In genomic region chr3:55481067-55481917, GRCh38 we compare ENCODE assay signal across 10 cellular contexts. TPM values are rescaled to one million over a fixed set of nuclear protein-coding genes. Genes with fewer than 3 reads are reported as not detected.
DNase-seq lines count a peak whose midpoint lies in the region; ATAC-seq and TF ChIP-seq lines count a peak whose summit lies in the region.
"Had no signal": no experiment of that assay in that cellular context is flagged by ENCODE, and none has a peak within 500 bp of the region (broad histone marks: within the 10 kb centered on the region; RNA-seq: fewer than 3 reads in every experiment).

No MANE protein-coding gene starts in this region.

- H3K4me3 Mint-ChIP-seq in neural crest cell: peak overlapping the region; percentile 90
- peak overlapping the region in 1 of 2 donors; percentile 49 for H3K4me3 Mint-ChIP-seq in activated T-cell treated with anti-CD3 and anti-CD28 coated beads, Interleukin-2, amount 50 U/mL, for 72 hours
- H3K4me3 Mint-ChIP-seq: activated naive CD8-positive, alpha-beta T cell treated with anti-CD3 and anti-CD28 coated beads, Interleukin-2, amount 50 U/mL, for 24 hours had no signal

- peaks cover 60% of the 10 kb centered on the region for H3K4me1 Mint-ChIP-seq in neural crest cell
- H3K4me1 Mint-ChIP-seq in activated T-cell treated with anti-CD3 and anti-CD28 coated beads, Interleukin-2, amount 50 U/mL, for 72 hours (ENCODE audit: low read depth): peaks cover 9% of the 10 kb centered on the region

- DNase-seq in AG09309 (ENCODE audit: low read depth): peak; percentile 83
- peak; percentile 89 for DNase-seq in RPMI7951 (ENCODE audit: low read depth)
- DNase-seq in fibroblast of the aortic adventitia (ENCODE audit: low read depth): no peak
- peak; percentile 3 for DNase-seq in neural crest cell (ENCODE audit: low read depth, low spot score)
- no peak for DNase-seq in NCI-H345 treated with DMSO at 0.1 percent for 48 hours (lab: John Stamatoyannopoulos, UW; ENCODE audit: unreplicated experiment)
- DNase-seq in activated CD4-positive, alpha-beta T cell treated with anti-CD3 and anti-CD28 coated beads, Interleukin-2, amount 50 U/mL, for 4 hours: no peak
- DNase-seq in activated T-cell treated with anti-CD3 and anti-CD28 coated beads, Interleukin-2, amount 50 U/mL, for 72 hours: no peak
- DNase-seq: activated naive CD8-positive, alpha-beta T cell treated with anti-CD3 and anti-CD28 coated beads, Interleukin-2, amount 50 U/mL, for 24 hours; SHP77 had no signal

- H3K27me3 Mint-ChIP-seq in neural crest cell (ENCODE audit: low read depth): peaks cover 88% of the 10 kb centered on the region
- H3K27me3 Mint-ChIP-seq in activated T-cell treated with anti-CD3 and anti-CD28 coated beads, Interleukin-2, amount 50 U/mL, for 72 hours (ENCODE audit: low read depth): peaks cover 70% of the 10 kb centered on the region

- H3K9me3 Mint-ChIP-seq in neural crest cell: no peaks in the 10 kb centered on the region
- no peaks in the 10 kb centered on the region for H3K9me3 Mint-ChIP-seq in activated T-cell treated with anti-CD3 and anti-CD28 coated beads, Interleukin-2, amount 50 U/mL, for 72 hours
- H3K9me3 Mint-ChIP-seq: activated naive CD8-positive, alpha-beta T cell treated with anti-CD3 and anti-CD28 coated beads, Interleukin-2, amount 50 U/mL, for 24 hours had no signal

- peak; percentile 25 for TF ChIP-seq CTCF in AG09309 (IDR thresholded peaks at IDR 0.05; ENCODE audit: control insufficient read depth, insufficient read depth, low read depth, low read length, missing control alignments)
- TF ChIP-seq CTCF in fibroblast of the aortic adventitia (IDR thresholded peaks at IDR 0.05; ENCODE audit: insufficient read depth, low read length): no peak
- TF ChIP-seq CTCF in neural crest cell (conservative IDR thresholded peaks at IDR 0.05): peak; percentile 24

- H3K36me3 Mint-ChIP-seq in neural crest cell (ENCODE audit: low read depth): peaks cover 3% of the 10 kb centered on the region
- H3K36me3 Mint-ChIP-seq in activated T-cell treated with anti-CD3 and anti-CD28 coated beads, Interleukin-2, amount 50 U/mL, for 72 hours (ENCODE audit: insufficient read depth in 2 of 2): no peaks in the 10 kb centered on the region

- ATAC-seq in HG03565 (IDR thresholded peaks at IDR 0.05; ENCODE audit: unreplicated experiment): no peak
- no peak for ATAC-seq in activated T-cell treated with anti-CD3 and anti-CD28 coated beads, Interleukin-2, amount 50 U/mL, for 72 hours (replicated peaks in 1 of 2)
- ATAC-seq: activated naive CD8-positive, alpha-beta T cell treated with anti-CD3 and anti-CD28 coated beads, Interleukin-2, amount 50 U/mL, for 24 hours had no signal

- no peak overlapping the region for H3K27ac Mint-ChIP-seq in neural crest cell (ENCODE audit: unreplicated experiment)
- H3K27ac Mint-ChIP-seq in activated T-cell treated with anti-CD3 and anti-CD28 coated beads, Interleukin-2, amount 50 U/mL, for 72 hours: no peak overlapping the region
- H3K27ac Mint-ChIP-seq: activated naive CD8-positive, alpha-beta T cell treated with anti-CD3 and anti-CD28 coated beads, Interleukin-2, amount 50 U/mL, for 24 hours had no signal

- peak overlapping the region; percentile 68 for H3K4me3 ChIP-seq in AG09309 (ENCODE audit: control insufficient read depth, low read depth, low read length)
- peak overlapping the region; percentile 57 for H3K4me3 ChIP-seq in fibroblast of the aortic adventitia (ENCODE audit: low read depth, low read length)

RNA-seq across cellular contexts. Expression of gene WNT5A, which starts 5.8 kb away (rescaled TPM):
- total RNA-seq in RPMI7951 (2014; rRNA removed; shearing (Covaris generic)): 193 and 213 TPM in 2 replicates
- total RNA-seq in fibroblast of the aortic adventitia (ENCODE audit: low replicate concordance): 5.8 and 42.4 TPM in 2 replicates
- total RNA-seq in neural crest cell: 14.4 and 14.7 TPM in 2 replicates
- total RNA-seq in activated T-cell treated with anti-CD3 and anti-CD28 coated beads, Interleukin-2, amount 50 U/mL, for 72 hours: 1 to 10 TPM in 1 of 2 donors, under 1 TPM in 1; 0.51 to 1.8 TPM

Comparison
In these comparisons a context has a peak if more than half of its experiments do, and no peak if none do; other contexts are left out.
1. DNase-seq: peak in AG09309 (single experiment), RPMI7951 (single experiment) and neural crest cell (single experiment); none in fibroblast of the aortic adventitia (single experiment), NCI-H345 treated with DMSO at 0.1 percent for 48 hours (single experiment), activated CD4-positive, alpha-beta T cell treated with anti-CD3 and anti-CD28 coated beads, Interleukin-2, amount 50 U/mL, for 4 hours (0 of 2) and activated T-cell treated with anti-CD3 and anti-CD28 coated beads, Interleukin-2, amount 50 U/mL, for 72 hours (0 of 2).